1 cellular context compared by ENCODE assay signal in genomic region chr22:32336185-32336603, GRCh38.
TF ChIP-seq lines count a peak whose summit lies in the region.

No MANE protein-coding gene starts in this region.

TF ChIP-seq in GM23338, 12 proteins besides CTCF, POLR2A, EP300 and RAD21 (continued from another document):
- no peak for TF ChIP-seq ZNF462 (CRISPR knock-in tag; IDR thresholded peaks at IDR 0.05)
- no peak for TF ChIP-seq ETS1 (IDR thresholded peaks at IDR 0.05)
- TF ChIP-seq EZH2phosphoT487 (IDR thresholded peaks at IDR 0.05; ENCODE audit: unreplicated experiment), result no peak
- TF ChIP-seq NANOG (IDR thresholded peaks at IDR 0.05; ENCODE audit: borderline replicate concordance), result no peak
- no peak for TF ChIP-seq ZNF114 (CRISPR knock-in tag; IDR thresholded peaks at IDR 0.05)
